ENCODE assay signal across 8 cellular contexts in genomic region chr11:118436639-118437045, GRCh38. TPM values are rescaled to one million over a fixed set of nuclear protein-coding genes. Genes with fewer than 3 reads are reported as not detected.
A peak's percentile ranks its signal among the peaks of the same experiment; 100 is the strongest.
DNase-seq lines count a peak whose midpoint lies in the region; ATAC-seq and TF ChIP-seq lines count a peak whose summit lies in the region.

No MANE protein-coding gene starts in this region.

- H3K4me1 Mint-ChIP-seq in activated T-helper 1 cell treated with anti-CD3 and anti-CD28 coated beads, Interleukin-12 subunit alpha, Interleukin-12 subunit beta, Interleukin-2, Interleukin-4 antibody, amounts not matched to agents 30 ng/mL and 10 ng/mL and 1 ng/mL, durations not matched to agents 14 hours and 24 hours and 36 hours (ENCODE audit: low read depth) = peaks cover 50% of the 10 kb centered on the region

- H3K4me3 Mint-ChIP-seq in activated T-helper 1 cell treated with anti-CD3 and anti-CD28 coated beads, Interleukin-12 subunit alpha, Interleukin-12 subunit beta, Interleukin-2, Interleukin-4 antibody, amounts not matched to agents 30 ng/mL and 10 ng/mL and 1 ng/mL, durations not matched to agents 14 hours and 24 hours and 36 hours = peak overlapping the region; percentile 91

- intact Hi-C loops in activated T-helper 1 cell treated with anti-CD3 and anti-CD28 coated beads, Interleukin-12 subunit alpha, Interleukin-12 subunit beta, Interleukin-2, Interleukin-4 antibody, amounts not matched to agents 30 ng/mL and 10 ng/mL and 1 ng/mL, durations not matched to agents 14 hours and 24 hours and 36 hours (cut with micrococcal nuclease) = loop anchor here (1.0 to 5.0 kb wide), 6 partner anchors 94 to 619 kb away; partner anchors contain the start of genes CD3D, DDX6 and TMEM25

- TF ChIP-seq CTCF in AG10803 (conservative IDR thresholded peaks at IDR 0.05; ENCODE audit: low read length) = no peak
- TF ChIP-seq CTCF in cardiac muscle cell (IDR thresholded peaks at IDR 0.05; ENCODE audit: low read depth, low read length) = no peak

- H3K9me3 ChIP-seq in HUES64 (ENCODE audit: insufficient read depth, low read depth, low read length) = no peaks in the 10 kb centered on the region
- H3K9me3 ChIP-seq in cardiac muscle cell (ENCODE audit: low read depth) = no peaks in the 10 kb centered on the region

- peak; percentile 16 for ATAC-seq in GM21360 (IDR thresholded peaks at IDR 0.05; ENCODE audit: unreplicated experiment)

- H3K9ac ChIP-seq in HUES64 (ENCODE audit: low read depth, low read length) = peak overlapping the region; percentile 71
- peak overlapping the region; percentile 82 for H3K9ac ChIP-seq in rectal smooth muscle tissue (ENCODE audit: low read length)

- H3K4me3 ChIP-seq in AG10803 (ENCODE audit: low read length) (peak overlapping the region; percentile 80), HUES64 (ENCODE audit: low read length) (peak overlapping the region; percentile 92), cardiac muscle cell (peak overlapping the region; percentile 99), rectal smooth muscle tissue (ENCODE audit: low read length) (peak overlapping the region; percentile 81)

- no peaks in the 10 kb centered on the region for H3K9me3 Mint-ChIP-seq in activated T-helper 1 cell treated with anti-CD3 and anti-CD28 coated beads, Interleukin-12 subunit alpha, Interleukin-12 subunit beta, Interleukin-2, Interleukin-4 antibody, amounts not matched to agents 30 ng/mL and 10 ng/mL and 1 ng/mL, durations not matched to agents 14 hours and 24 hours and 36 hours

- DNase-seq in AG10803 (ENCODE audit: low read depth) (no peak), cardiac muscle cell (ENCODE audit: low read depth in 1 of 2, low spot score in 1 of 2) (peak; percentile 30 to 53), pons (ENCODE audit: low spot score) (no peak), NCI-H510A (lab: John Stamatoyannopoulos, UW) (no peak)
- no peak for DNase-seq in activated T-helper 1 cell treated with anti-CD3 and anti-CD28 coated beads, Interleukin-12 subunit alpha, Interleukin-12 subunit beta, Interleukin-2, Interleukin-4 antibody, amounts not matched to agents 30 ng/mL and 10 ng/mL and 1 ng/mL, durations not matched to agents 14 hours and 24 hours and 36 hours (ENCODE audit: low spot score)

- H3K27ac ChIP-seq in HUES64 (ENCODE audit: low read depth, low read length) (peak overlapping the region; percentile 79), cardiac muscle cell (peak overlapping the region; percentile 71), rectal smooth muscle tissue (ENCODE audit: low read depth, low read length) (peak overlapping the region; percentile 75)

- H3K27me3 Mint-ChIP-seq in activated T-helper 1 cell treated with anti-CD3 and anti-CD28 coated beads, Interleukin-12 subunit alpha, Interleukin-12 subunit beta, Interleukin-2, Interleukin-4 antibody, amounts not matched to agents 30 ng/mL and 10 ng/mL and 1 ng/mL, durations not matched to agents 14 hours and 24 hours and 36 hours (ENCODE audit: insufficient read depth) = peaks cover 1% of the 10 kb centered on the region

- WGBS in HUES64 = under 1% methylated on average over 48 of the region's 48 CpGs

- H3K4me1 ChIP-seq in HUES64 (ENCODE audit: insufficient read depth, low read length) (peaks cover 33% of the 10 kb centered on the region), cardiac muscle cell (ENCODE audit: low read depth) (peaks cover 19% of the 10 kb centered on the region), rectal smooth muscle tissue (ENCODE audit: control insufficient read depth, insufficient read depth, low read length) (peaks cover 7% of the 10 kb centered on the region)

- peaks cover 14% of the 10 kb centered on the region for H3K36me3 Mint-ChIP-seq in activated T-helper 1 cell treated with anti-CD3 and anti-CD28 coated beads, Interleukin-12 subunit alpha, Interleukin-12 subunit beta, Interleukin-2, Interleukin-4 antibody, amounts not matched to agents 30 ng/mL and 10 ng/mL and 1 ng/mL, durations not matched to agents 14 hours and 24 hours and 36 hours (ENCODE audit: low read depth)

- H3K27ac Mint-ChIP-seq in activated T-helper 1 cell treated with anti-CD3 and anti-CD28 coated beads, Interleukin-12 subunit alpha, Interleukin-12 subunit beta, Interleukin-2, Interleukin-4 antibody, amounts not matched to agents 30 ng/mL and 10 ng/mL and 1 ng/mL, durations not matched to agents 14 hours and 24 hours and 36 hours = peak overlapping the region; percentile 55

- H3K27me3 ChIP-seq in HUES64 (ENCODE audit: insufficient read depth, low read length) (peaks cover 7% of the 10 kb centered on the region), cardiac muscle cell (no peaks in the 10 kb centered on the region), rectal smooth muscle tissue (ENCODE audit: control insufficient read depth, insufficient read depth, low read length) (no peaks in the 10 kb centered on the region)

- peaks cover 26% of the 10 kb centered on the region for H3K36me3 ChIP-seq in HUES64 (ENCODE audit: insufficient read depth, low read length)
- no peaks in the 10 kb centered on the region for H3K36me3 ChIP-seq in cardiac muscle cell
- no peaks in the 10 kb centered on the region for H3K36me3 ChIP-seq in rectal smooth muscle tissue (ENCODE audit: control insufficient read depth, insufficient read depth, low read length)

RNA-seq across cellular contexts. Expression of gene KMT2A, which starts 0.3 kb away (rescaled TPM):
- 21.2 TPM for polyA plus RNA-seq in HUES64 (2013, experiment 1 of 2)
- polyA plus RNA-seq in HUES64 (2013, experiment 2 of 2) = 19.8 TPM
- 78.4 and 87.8 TPM in 2 replicates for total RNA-seq in activated T-helper 1 cell treated with anti-CD3 and anti-CD28 coated beads, Interleukin-12 subunit alpha, Interleukin-12 subunit beta, Interleukin-2, Interleukin-4 antibody, amounts not matched to agents 30 ng/mL and 10 ng/mL and 1 ng/mL, durations not matched to agents 14 hours and 24 hours and 36 hours
- total RNA-seq in cardiac muscle cell = 23.4 and 48.2 TPM in 2 replicates
- 28.0 and 31.6 TPM in 2 replicates for polyA plus RNA-seq in cardiac muscle cell

RNA-seq across cellular contexts. Expression of gene ATP5MG, which starts 35.2 kb away (rescaled TPM):
- polyA plus RNA-seq in HUES64 (2013, experiment 1 of 2) = 161 TPM
- polyA plus RNA-seq in HUES64 (2013, experiment 2 of 2) = 197 TPM
- 205 and 216 TPM in 2 replicates for total RNA-seq in activated T-helper 1 cell treated with anti-CD3 and anti-CD28 coated beads, Interleukin-12 subunit alpha, Interleukin-12 subunit beta, Interleukin-2, Interleukin-4 antibody, amounts not matched to agents 30 ng/mL and 10 ng/mL and 1 ng/mL, durations not matched to agents 14 hours and 24 hours and 36 hours
- 65.3 and 90.5 TPM in 2 replicates for total RNA-seq in cardiac muscle cell
- 734 and 884 TPM in 2 replicates for polyA plus RNA-seq in cardiac muscle cell

Comparison
In these comparisons a context has a peak if more than half of its experiments do, and no peak if none do; other contexts are left out.
1. DNase-seq: peak in cardiac muscle cell (2 of 2); none in AG10803 (single experiment), activated T-helper 1 cell treated with anti-CD3 and anti-CD28 coated beads, Interleukin-12 subunit alpha, Interleukin-12 subunit beta, Interleukin-2, Interleukin-4 antibody, amounts not matched to agents 30 ng/mL and 10 ng/mL and 1 ng/mL, durations not matched to agents 14 hours and 24 hours and 36 hours (single experiment), pons (single experiment) and NCI-H510A (single experiment).
2. Peak in every context shown above with its lines, with median percentiles within 50 percentile points of each other: H3K4me3 ChIP-seq and H3K27ac ChIP-seq.